Comparison of ENCODE assay signal across 25 cellular contexts in genomic region chr15:50180091-50180490, GRCh38. TPM values are rescaled to one million over a fixed set of nuclear protein-coding genes. Genes with fewer than 3 reads are reported as not detected.
DNase-seq lines count a peak whose midpoint lies in the region; ATAC-seq and TF ChIP-seq lines count a peak whose summit lies in the region.
"Had no signal": no experiment of that assay in that cellular context is flagged by ENCODE, and none has a peak within 500 bp of the region (broad histone marks: within the 10 kb centered on the region; RNA-seq: fewer than 3 reads in every experiment).

No MANE protein-coding gene starts in this region.

- no peak overlapping the region for H3K4me2 ChIP-seq in mammary epithelial cell (ENCODE audit: insufficient read depth, low read depth, low read length)

- no peaks in the 10 kb centered on the region for H3K36me3 ChIP-seq in mammary epithelial cell (ENCODE audit: insufficient read depth, low read length)
- H3K36me3 ChIP-seq: BLaER1 treated with 17β-estradiol and CSF1 and Interleukin-3, amounts not matched to agents 10 nM and 100 nM; HAP-1; left ventricle myocardium inferior; tibial nerve had no signal

- POLR2A ChIA-PET in MCF 10A (lab: Yijun Ruan, JAX), result interaction anchor here (0.7 to 1.2 kb wide), 3 partner anchors 10 to 23 kb away, joined by 3 to 6 read pairs (median 3); no protein-coding TSS in a partner anchor

- no peaks in the 10 kb centered on the region for H3K9me3 ChIP-seq in mammary epithelial cell (replicated peaks; ENCODE audit: insufficient read depth, low read length)
- H3K9me3 ChIP-seq: BLaER1 treated with 17β-estradiol and CSF1 and Interleukin-3, amounts not matched to agents 10 nM and 100 nM; HAP-1; left ventricle myocardium inferior; tibial nerve had no signal

- no peaks in the 10 kb centered on the region for H3K79me2 ChIP-seq in mammary epithelial cell (ENCODE audit: insufficient read depth, low read length)

- no peak for ATAC-seq in HG03196 (IDR thresholded peaks at IDR 0.05; ENCODE audit: unreplicated experiment)
- ATAC-seq in HG03460 (IDR thresholded peaks at IDR 0.05; ENCODE audit: unreplicated experiment), result no peak

- CTCF ChIA-PET in mammary epithelial cell (lab: Charles Lee; ENCODE audit: low non-redundant PET) (no interaction called here), MCF 10A (lab: Yijun Ruan, JAX) (interaction anchor here (0.6 to 5.1 kb wide), 4 partner anchors 9 to 758 kb away, joined by 3 to 32 read pairs (median 4); no protein-coding TSS in a partner anchor)

- peaks cover 4% of the 10 kb centered on the region for H3K4me1 Mint-ChIP-seq in MCF 10A (ENCODE audit: insufficient read depth, unreplicated experiment)

- no peak overlapping the region for H3K4me3 Mint-ChIP-seq in MCF 10A (ENCODE audit: unreplicated experiment)
- H3K4me3 Mint-ChIP-seq: dendritic cell treated with granulocyte-macrophage colony-stimulating factor and Interleukin-4, amounts not matched to agents 40 ng/mL and 50 ng/mL, for 4 days; endodermal cell had no signal

- intact Hi-C loops in mammary epithelial cell (cut with micrococcal nuclease) (loop anchor here (10.0 kb wide), 2 partner anchors 65 to 245 kb away; partner anchors contain the start of gene USP8), MCF 10A (cut with micrococcal nuclease) (loop anchor here (10.0 kb wide), 1 partner anchor 135 kb away; no protein-coding TSS in a partner anchor)

- in situ Hi-C loops in mammary epithelial cell (cut with MboI; ENCODE audit: low sequenced_read_pairs in 2 of 2), result no loop called here

- DNase-seq in mammary epithelial cell (no peak), MCF 10A (ENCODE audit: unreplicated experiment) (no peak), RPMI7951 (ENCODE audit: low read depth) (peak; percentile 41), cerebellar cortex (ENCODE audit: low spot score) (peak; percentile 9), NCI-H1694 (lab: John Stamatoyannopoulos, UW) (no peak)
- DNase-seq: activated CD4-positive, CD25-positive, alpha-beta regulatory T cell; central memory CD4-positive, alpha-beta T cell; DMS53; endodermal cell; glutamatergic neuron; Kasumi-1; left ventricle myocardium inferior; NCI-H1048; NCI-H1694 treated with DMSO at 0.1 percent for 48 hours; NCI-H446; NCI-H774; nucleus accumbens; stimulated activated CD4-positive, alpha-beta T cell treated with anti-CD3 and anti-CD28 coated beads, Interleukin-4, amount 100 ng/mL, for 4 hours had no signal

- BruUV-seq in mammary epithelial cell (replicated peaks; lab: Mats Ljungman, UMichigan) (no TSS peak), MCF 10A (replicated peaks; lab: Mats Ljungman, UMichigan) (no TSS peak)

- peaks cover 11% of the 10 kb centered on the region for H3K36me3 Mint-ChIP-seq in MCF 10A (ENCODE audit: insufficient read depth, unreplicated experiment)

- H3K9me3 Mint-ChIP-seq in MCF 10A (ENCODE audit: unreplicated experiment), result no peaks in the 10 kb centered on the region
- H3K9me3 Mint-ChIP-seq: dendritic cell treated with granulocyte-macrophage colony-stimulating factor and Interleukin-4, amounts not matched to agents 40 ng/mL and 50 ng/mL, for 4 days; endodermal cell had no signal

- no peak overlapping the region for H3K4me3 ChIP-seq in mammary epithelial cell (replicated peaks in 1 of 3; ENCODE audit: insufficient read depth in 1 of 3, low read depth in 2 of 3, low read length in 3 of 3)
- H3K4me3 ChIP-seq: BLaER1 treated with 17β-estradiol and CSF1 and Interleukin-3, amounts not matched to agents 10 nM and 100 nM; HAP-1; left ventricle myocardium inferior; tibial nerve had no signal

- no peak for TF ChIP-seq CTCF in mammary epithelial cell (conservative IDR thresholded peaks at IDR 0.05 in 1 of 2, IDR thresholded peaks at IDR 0.05 in 1 of 2; ENCODE audit: extremely low read depth in 1 of 2, insufficient read depth in 1 of 2, low read depth in 1 of 2, low read length in 2 of 2)
- no peak for TF ChIP-seq CTCF in MCF 10A (IDR thresholded peaks at IDR 0.05; ENCODE audit: unreplicated experiment)

- no peaks in the 10 kb centered on the region for H3K27me3 ChIP-seq in mammary epithelial cell (ENCODE audit: insufficient read depth, low read length)

- peaks cover 11% of the 10 kb centered on the region for H3K27me3 Mint-ChIP-seq in MCF 10A (ENCODE audit: insufficient read depth, unreplicated experiment)

- WGBS in mammary epithelial cell (ENCODE audit: low coverage, missing lambda C conversion rate), result 37% methylated on average over 3 of the region's 3 CpGs

- H2AFZ ChIP-seq in mammary epithelial cell (ENCODE audit: low read depth, low read length), result peak overlapping the region; percentile 56

- H3K4me1 ChIP-seq in mammary epithelial cell (ENCODE audit: insufficient read depth, low read length), result peaks cover 11% of the 10 kb centered on the region

- no peak overlapping the region for H3K27ac ChIP-seq in mammary epithelial cell (ENCODE audit: insufficient read depth, low read depth, low read length)
- H3K27ac ChIP-seq: BLaER1 treated with 17β-estradiol and CSF1 and Interleukin-3, amounts not matched to agents 10 nM and 100 nM; left ventricle myocardium inferior; tibial nerve had no signal

- no peak overlapping the region for H3K9ac ChIP-seq in mammary epithelial cell (ENCODE audit: insufficient read depth, low read length)
- H3K9ac ChIP-seq: BLaER1 treated with 17β-estradiol and CSF1 and Interleukin-3, amounts not matched to agents 10 nM and 100 nM had no signal

- dilution Hi-C loops in mammary epithelial cell (cut with HindIII; ENCODE audit: low sequenced_read_pairs), result no loop called here

- H4K20me1 ChIP-seq in mammary epithelial cell (ENCODE audit: insufficient read depth, low read length), result no peaks in the 10 kb centered on the region
- H4K20me1 ChIP-seq: BLaER1 treated with 17β-estradiol and CSF1 and Interleukin-3, amounts not matched to agents 10 nM and 100 nM had no signal

- H3K27ac Mint-ChIP-seq in MCF 10A (ENCODE audit: low read depth, unreplicated experiment), result no peak overlapping the region
- H3K27ac Mint-ChIP-seq: dendritic cell treated with granulocyte-macrophage colony-stimulating factor and Interleukin-4, amounts not matched to agents 40 ng/mL and 50 ng/mL, for 4 days; endodermal cell had no signal

RNA-seq across cellular contexts. Expression of gene SLC27A2, which starts 1.9 kb away (rescaled TPM):
- total RNA-seq in mammary epithelial cell (10 to 100 TPM in 1 of 2 donors, under 1 TPM in 1; 0.31 to 19.7 TPM), MCF 10A (2022) (0.64 and 0.84 TPM in 2 replicates)
- polyA plus RNA-seq in mammary epithelial cell, result 0.42 TPM
- polyA minus RNA-seq in mammary epithelial cell, result 4.1 TPM
- total RNA-seq in RPMI7951 (2014; rRNA removed; shearing (Covaris generic)), result 0.39 TPM in 1 of 2 replicates, not detected in the other
- total RNA-seq: left ventricle myocardium inferior, myocyte had no signal

Comparison
In these comparisons a context has a peak if more than half of its experiments do, and no peak if none do; other contexts are left out.
1. DNase-seq: peak in RPMI7951 (single experiment) and cerebellar cortex (single experiment); none in mammary epithelial cell (single experiment), MCF 10A (single experiment) and NCI-H1694 (single experiment).